ENCODE assay signal across 2 cellular contexts in the genomic region with DNA sequence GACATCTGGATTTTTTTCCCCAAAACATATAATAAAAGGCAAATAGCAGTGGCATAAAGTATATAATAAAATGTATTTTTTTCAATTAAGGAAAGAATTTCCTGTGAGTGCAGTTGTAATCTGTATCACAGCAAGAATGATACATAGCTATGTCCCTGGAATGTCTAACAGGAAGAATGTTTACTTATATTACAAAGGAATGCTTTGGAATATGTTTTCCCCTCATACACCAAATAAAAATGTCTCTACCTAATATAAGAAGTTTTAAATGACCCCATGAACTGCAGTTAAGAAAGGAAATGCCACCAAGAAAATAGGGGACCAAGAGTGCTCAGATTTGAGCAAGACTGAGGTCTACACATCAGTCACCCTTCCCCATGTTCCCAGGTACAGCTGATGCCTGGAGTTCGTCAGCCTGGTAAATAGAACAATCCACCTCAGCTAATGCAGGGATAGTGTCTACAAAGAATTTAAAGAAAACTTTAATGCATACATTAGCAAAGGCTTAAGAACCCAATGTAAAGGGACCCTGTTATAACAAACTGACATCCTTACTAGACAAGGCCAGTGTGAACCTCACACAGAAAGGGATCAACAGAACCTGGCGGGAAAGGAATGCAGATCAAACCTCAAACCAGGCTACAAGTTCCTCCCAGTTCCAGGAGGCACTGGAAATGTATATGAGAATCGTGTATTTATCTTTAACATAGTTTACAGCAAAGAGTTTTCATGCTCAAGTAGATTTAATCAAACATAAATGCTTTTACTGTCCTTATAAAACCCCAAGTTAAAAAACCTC.
TF ChIP-seq lines count a peak whose summit lies in the region.

No MANE protein-coding gene starts in this region.

TF ChIP-seq in GM23338, 12 proteins besides CTCF, POLR2A, EP300 and RAD21 (continues in another document):
- no peak for TF ChIP-seq ZNF114 (CRISPR knock-in tag; IDR thresholded peaks at IDR 0.05)
- TF ChIP-seq POLR2AphosphoS5 (IDR thresholded peaks at IDR 0.05; ENCODE audit: low read depth), result no peak
- no peak for TF ChIP-seq STAT1 (IDR thresholded peaks at IDR 0.05; ENCODE audit: unreplicated experiment)
- TF ChIP-seq, protein P1, sequence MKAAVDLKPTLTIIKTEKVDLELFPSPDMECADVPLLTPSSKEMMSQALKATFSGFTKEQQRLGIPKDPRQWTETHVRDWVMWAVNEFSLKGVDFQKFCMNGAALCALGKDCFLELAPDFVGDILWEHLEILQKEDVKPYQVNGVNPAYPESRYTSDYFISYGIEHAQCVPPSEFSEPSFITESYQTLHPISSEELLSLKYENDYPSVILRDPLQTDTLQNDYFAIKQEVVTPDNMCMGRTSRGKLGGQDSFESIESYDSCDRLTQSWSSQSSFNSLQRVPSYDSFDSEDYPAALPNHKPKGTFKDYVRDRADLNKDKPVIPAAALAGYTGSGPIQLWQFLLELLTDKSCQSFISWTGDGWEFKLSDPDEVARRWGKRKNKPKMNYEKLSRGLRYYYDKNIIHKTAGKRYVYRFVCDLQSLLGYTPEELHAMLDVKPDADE (IDR thresholded peaks at IDR 0.05), result no peak
- no peak for TF ChIP-seq JUNB (IDR thresholded peaks at IDR 0.05; ENCODE audit: unreplicated experiment)
- TF ChIP-seq, protein P2, sequence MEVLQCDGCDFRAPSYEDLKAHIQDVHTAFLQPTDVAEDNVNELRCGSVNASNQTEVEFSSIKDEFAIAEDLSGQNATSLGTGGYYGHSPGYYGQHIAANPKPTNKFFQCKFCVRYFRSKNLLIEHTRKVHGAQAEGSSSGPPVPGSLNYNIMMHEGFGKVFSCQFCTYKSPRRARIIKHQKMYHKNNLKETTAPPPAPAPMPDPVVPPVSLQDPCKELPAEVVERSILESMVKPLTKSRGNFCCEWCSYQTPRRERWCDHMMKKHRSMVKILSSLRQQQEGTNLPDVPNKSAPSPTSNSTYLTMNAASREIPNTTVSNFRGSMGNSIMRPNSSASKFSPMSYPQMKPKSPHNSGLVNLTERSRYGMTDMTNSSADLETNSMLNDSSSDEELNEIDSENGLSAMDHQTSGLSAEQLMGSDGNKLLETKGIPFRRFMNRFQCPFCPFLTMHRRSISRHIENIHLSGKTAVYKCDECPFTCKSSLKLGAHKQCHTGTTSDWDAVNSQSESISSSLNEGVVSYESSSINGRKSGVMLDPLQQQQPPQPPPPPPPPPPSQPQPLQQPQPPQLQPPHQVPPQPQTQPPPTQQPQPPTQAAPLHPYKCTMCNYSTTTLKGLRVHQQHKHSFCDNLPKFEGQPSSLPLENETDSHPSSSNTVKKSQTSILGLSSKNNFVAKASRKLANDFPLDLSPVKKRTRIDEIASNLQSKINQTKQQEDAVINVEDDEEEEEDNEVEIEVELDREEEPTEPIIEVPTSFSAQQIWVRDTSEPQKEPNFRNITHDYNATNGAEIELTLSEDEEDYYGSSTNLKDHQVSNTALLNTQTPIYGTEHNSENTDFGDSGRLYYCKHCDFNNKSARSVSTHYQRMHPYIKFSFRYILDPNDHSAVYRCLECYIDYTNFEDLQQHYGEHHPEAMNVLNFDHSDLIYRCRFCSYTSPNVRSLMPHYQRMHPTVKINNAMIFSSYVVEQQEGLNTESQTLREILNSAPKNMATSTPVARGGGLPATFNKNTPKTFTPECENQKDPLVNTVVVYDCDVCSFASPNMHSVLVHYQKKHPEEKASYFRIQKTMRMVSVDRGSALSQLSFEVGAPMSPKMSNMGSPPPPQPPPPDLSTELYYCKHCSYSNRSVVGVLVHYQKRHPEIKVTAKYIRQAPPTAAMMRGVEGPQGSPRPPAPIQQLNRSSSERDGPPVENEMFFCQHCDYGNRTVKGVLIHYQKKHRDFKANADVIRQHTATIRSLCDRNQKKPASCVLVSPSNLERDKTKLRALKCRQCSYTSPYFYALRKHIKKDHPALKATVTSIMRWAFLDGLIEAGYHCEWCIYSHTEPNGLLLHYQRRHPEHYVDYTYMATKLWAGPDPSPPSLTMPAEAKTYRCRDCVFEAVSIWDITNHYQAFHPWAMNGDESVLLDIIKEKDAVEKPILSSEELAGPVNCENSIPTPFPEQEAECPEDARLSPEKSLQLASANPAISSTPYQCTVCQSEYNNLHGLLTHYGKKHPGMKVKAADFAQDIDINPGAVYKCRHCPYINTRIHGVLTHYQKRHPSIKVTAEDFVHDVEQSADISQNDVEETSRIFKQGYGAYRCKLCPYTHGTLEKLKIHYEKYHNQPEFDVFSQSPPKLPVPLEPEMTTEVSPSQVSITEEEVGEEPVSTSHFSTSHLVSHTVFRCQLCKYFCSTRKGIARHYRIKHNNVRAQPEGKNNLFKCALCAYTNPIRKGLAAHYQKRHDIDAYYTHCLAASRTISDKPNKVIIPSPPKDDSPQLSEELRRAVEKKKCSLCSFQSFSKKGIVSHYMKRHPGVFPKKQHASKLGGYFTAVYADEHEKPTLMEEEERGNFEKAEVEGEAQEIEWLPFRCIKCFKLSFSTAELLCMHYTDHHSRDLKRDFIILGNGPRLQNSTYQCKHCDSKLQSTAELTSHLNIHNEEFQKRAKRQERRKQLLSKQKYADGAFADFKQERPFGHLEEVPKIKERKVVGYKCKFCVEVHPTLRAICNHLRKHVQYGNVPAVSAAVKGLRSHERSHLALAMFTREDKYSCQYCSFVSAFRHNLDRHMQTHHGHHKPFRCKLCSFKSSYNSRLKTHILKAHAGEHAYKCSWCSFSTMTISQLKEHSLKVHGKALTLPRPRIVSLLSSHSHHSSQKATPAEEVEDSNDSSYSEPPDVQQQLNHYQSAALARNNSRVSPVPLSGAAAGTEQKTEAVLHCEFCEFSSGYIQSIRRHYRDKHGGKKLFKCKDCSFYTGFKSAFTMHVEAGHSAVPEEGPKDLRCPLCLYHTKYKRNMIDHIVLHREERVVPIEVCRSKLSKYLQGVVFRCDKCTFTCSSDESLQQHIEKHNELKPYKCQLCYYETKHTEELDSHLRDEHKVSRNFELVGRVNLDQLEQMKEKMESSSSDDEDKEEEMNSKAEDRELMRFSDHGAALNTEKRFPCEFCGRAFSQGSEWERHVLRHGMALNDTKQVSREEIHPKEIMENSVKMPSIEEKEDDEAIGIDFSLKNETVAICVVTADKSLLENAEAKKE (CRISPR knock-in tag; IDR thresholded peaks at IDR 0.05), result no peak
- no peak for TF ChIP-seq NANOG (IDR thresholded peaks at IDR 0.05; ENCODE audit: borderline replicate concordance)
- no peak for TF ChIP-seq EZH2phosphoT487 (IDR thresholded peaks at IDR 0.05; ENCODE audit: unreplicated experiment)
- no peak for TF ChIP-seq ZNF331 (CRISPR knock-in tag; IDR thresholded peaks at IDR 0.05; ENCODE audit: low read depth)
- no peak for TF ChIP-seq CREB1 (CRISPR knock-in tag; IDR thresholded peaks at IDR 0.05; ENCODE audit: low read depth)

TF ChIP-seq in endothelial cell of umbilical vein, 7 proteins besides CTCF, POLR2A, EP300 and RAD21:
- peak; percentile 37 for TF ChIP-seq JUN (IDR thresholded peaks at IDR 0.05; ENCODE audit: borderline replicate concordance, insufficient read depth, insufficient read length, low read depth)
- TF ChIP-seq, protein P3, sequence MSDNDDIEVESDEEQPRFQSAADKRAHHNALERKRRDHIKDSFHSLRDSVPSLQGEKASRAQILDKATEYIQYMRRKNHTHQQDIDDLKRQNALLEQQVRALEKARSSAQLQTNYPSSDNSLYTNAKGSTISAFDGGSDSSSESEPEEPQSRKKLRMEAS (IDR thresholded peaks at IDR 0.05; ENCODE audit: insufficient read depth, insufficient read length), result no peak
